8 cellular contexts compared by ENCODE assay signal in genomic region chr17:7218166-7218565, GRCh38. TPM values are rescaled to one million over a fixed set of nuclear protein-coding genes. Genes with fewer than 3 reads are reported as not detected.
A peak's percentile ranks its signal among the peaks of the same experiment; 100 is the strongest.
DNase-seq lines count a peak whose midpoint lies in the region; ATAC-seq and TF ChIP-seq lines count a peak whose summit lies in the region.

No MANE protein-coding gene starts in this region.

- H3K23ac ChIP-seq in mesendoderm (ENCODE audit: low read length), result no peak overlapping the region

- H3K27ac ChIP-seq in mammary epithelial cell (ENCODE audit: insufficient read depth, low read depth, low read length), result no peak overlapping the region
- H3K27ac ChIP-seq in brain microvascular endothelial cell, result no peak overlapping the region
- H3K27ac ChIP-seq in mesendoderm (ENCODE audit: low read depth, low read length), result no peak overlapping the region
- H3K27ac ChIP-seq in upper lobe of right lung, result peak overlapping the region; percentile 74

- H3K9ac ChIP-seq in mammary epithelial cell (ENCODE audit: insufficient read depth, low read length) (no peak overlapping the region), mesendoderm (ENCODE audit: low read length) (peak overlapping the region; percentile 35)

- H2BK5ac ChIP-seq in mesendoderm (ENCODE audit: low read length), result no peak overlapping the region

- H3K27ac Mint-ChIP-seq in MCF 10A (ENCODE audit: low read depth, unreplicated experiment), result peak overlapping the region; percentile 96

- H4K20me1 ChIP-seq in mammary epithelial cell (ENCODE audit: insufficient read depth, low read length), result peaks cover under 1% of the 10 kb centered on the region

- H3K36me3 Mint-ChIP-seq in MCF 10A (ENCODE audit: insufficient read depth, unreplicated experiment), result peaks cover 49% of the 10 kb centered on the region

- H3K27me3 ChIP-seq in mammary epithelial cell (ENCODE audit: insufficient read depth, low read length) (no peaks in the 10 kb centered on the region), brain microvascular endothelial cell (replicated peaks) (no peaks in the 10 kb centered on the region), mesendoderm (ENCODE audit: insufficient read depth, low read length, poor library complexity) (no peaks in the 10 kb centered on the region), upper lobe of right lung (no peaks in the 10 kb centered on the region)

- H3K36me3 ChIP-seq in mammary epithelial cell (ENCODE audit: insufficient read depth, low read length), result peaks cover 11% of the 10 kb centered on the region
- peaks cover 18% of the 10 kb centered on the region for H3K36me3 ChIP-seq in brain microvascular endothelial cell (replicated peaks)
- peaks cover 2% of the 10 kb centered on the region for H3K36me3 ChIP-seq in mesendoderm (ENCODE audit: control insufficient read depth, insufficient read depth, low read length)
- peaks cover 19% of the 10 kb centered on the region for H3K36me3 ChIP-seq in upper lobe of right lung

- H3K4me1 Mint-ChIP-seq in MCF 10A (ENCODE audit: insufficient read depth, unreplicated experiment), result peaks cover 49% of the 10 kb centered on the region

- peak overlapping the region; percentile 86 for H3K4me3 Mint-ChIP-seq in MCF 10A (ENCODE audit: unreplicated experiment)

- CTCF ChIA-PET in MCF 10A (lab: Yijun Ruan, JAX) (interaction anchor here (0.6 to 1.1 kb wide), 2 partner anchors 81 to 167 kb away, joined by 3 to 4 read pairs; no protein-coding TSS in a partner anchor), mammary epithelial cell (lab: Charles Lee; ENCODE audit: low non-redundant PET) (no interaction called here)

- in situ Hi-C loops in mammary epithelial cell (cut with MboI; ENCODE audit: low sequenced_read_pairs in 2 of 2) (no loop called here), brain microvascular endothelial cell (cut with HindIII; ENCODE audit: low pct_ligation_motif_present, low sequenced_read_pairs) (no loop called here)

- H2AFZ ChIP-seq in mammary epithelial cell (ENCODE audit: low read depth, low read length), result no peak overlapping the region

- H3K9me3 Mint-ChIP-seq in MCF 10A (ENCODE audit: unreplicated experiment), result no peaks in the 10 kb centered on the region

- 51% methylated on average over 3 of the region's 6 CpGs for WGBS in mammary epithelial cell (ENCODE audit: low coverage, missing lambda C conversion rate)
- WGBS in mesendoderm (ENCODE audit: extremely low coverage, insufficient coverage, low lambda C conversion rate), result no CpG with 5 or more reads among the region's 6 CpGs

- H3K4me2 ChIP-seq in mammary epithelial cell (ENCODE audit: insufficient read depth, low read depth, low read length) (no peak overlapping the region), mesendoderm (ENCODE audit: low read length) (no peak overlapping the region)

- TF ChIP-seq CTCF in MCF 10A (IDR thresholded peaks at IDR 0.05; ENCODE audit: unreplicated experiment) (no peak), mammary epithelial cell (conservative IDR thresholded peaks at IDR 0.05 in 1 of 2, IDR thresholded peaks at IDR 0.05 in 1 of 2; ENCODE audit: extremely low read depth in 1 of 2, insufficient read depth in 1 of 2, low read depth in 1 of 2, low read length in 2 of 2) (no peak), brain microvascular endothelial cell (IDR thresholded peaks at IDR 0.05; ENCODE audit: low read depth, low read length, missing control alignments) (no peak), upper lobe of right lung (IDR thresholded peaks at IDR 0.05) (no peak)

- H4K8ac ChIP-seq in mesendoderm (ENCODE audit: low read depth, low read length), result no peak overlapping the region

- intact Hi-C loops in MCF 10A (cut with micrococcal nuclease), result no loop called here
- intact Hi-C loops in mammary epithelial cell (cut with micrococcal nuclease), result no loop called here
- intact Hi-C loops in upper lobe of right lung (cut with DNase I), result no loop called here

- POLR2A ChIA-PET in MCF 10A (lab: Yijun Ruan, JAX), result interaction anchor here (9.0 kb wide), 1 partner anchor 19 kb away, joined by 278 read pairs; the partner anchor contains the start of genes DVL2, GABARAP and PHF23

- H3K27me3 Mint-ChIP-seq in MCF 10A (ENCODE audit: insufficient read depth, unreplicated experiment), result no peaks in the 10 kb centered on the region

- no peak for DNase-seq in MCF 10A (ENCODE audit: unreplicated experiment)
- DNase-seq in mammary epithelial cell, result no peak
- DNase-seq in brain microvascular endothelial cell, result no peak
- DNase-seq in mesendoderm, result no peak
- no peak for DNase-seq in upper lobe of right lung
- DNase-seq in activated effector memory CD4-positive, alpha-beta T cell treated with Interleukin-2 at 50 U/mL for 16 hours, result no peak

- H3K4me3 ChIP-seq in mammary epithelial cell (replicated peaks in 1 of 3; ENCODE audit: insufficient read depth in 1 of 3, low read depth in 2 of 3, low read length in 3 of 3), result no peak overlapping the region
- peak overlapping the region; percentile 69 for H3K4me3 ChIP-seq in brain microvascular endothelial cell (ENCODE audit: low read depth, low read length)
- H3K4me3 ChIP-seq in mesendoderm (ENCODE audit: low read length), result no peak overlapping the region
- peak overlapping the region; percentile 51 for H3K4me3 ChIP-seq in upper lobe of right lung

- H4K5ac ChIP-seq in mesendoderm (ENCODE audit: low read length), result no peak overlapping the region

- H3K79me1 ChIP-seq in mesendoderm (ENCODE audit: low read length), result peaks cover 5% of the 10 kb centered on the region

- peaks cover 28% of the 10 kb centered on the region for H3K4me1 ChIP-seq in mammary epithelial cell (ENCODE audit: insufficient read depth, low read length)
- H3K4me1 ChIP-seq in mesendoderm (ENCODE audit: control insufficient read depth, low read depth, low read length), result peaks cover 14% of the 10 kb centered on the region
- H3K4me1 ChIP-seq in upper lobe of right lung, result peaks cover 59% of the 10 kb centered on the region

- H2BK15ac ChIP-seq in mesendoderm (replicated peaks; ENCODE audit: low read depth), result no peak overlapping the region

- H2BK120ac ChIP-seq in mesendoderm (ENCODE audit: low read depth, low read length), result no peak overlapping the region

- dilution Hi-C loops in mammary epithelial cell (cut with HindIII; ENCODE audit: low sequenced_read_pairs), result no loop called here

- ATAC-seq in upper lobe of right lung, result no peak
- no peak for ATAC-seq in HG02973 (IDR thresholded peaks at IDR 0.05; ENCODE audit: unreplicated experiment)
- no peak for ATAC-seq in HG02840 (IDR thresholded peaks at IDR 0.05; ENCODE audit: low FRiP score, unreplicated experiment)

- H3K18ac ChIP-seq in mesendoderm (ENCODE audit: low read length), result peak overlapping the region; percentile 26

- H3K56ac ChIP-seq in mesendoderm (ENCODE audit: low read length), result peak overlapping the region; percentile 75

- BruUV-seq in MCF 10A (replicated peaks; lab: Mats Ljungman, UMichigan), result no TSS peak
- BruUV-seq in mammary epithelial cell (replicated peaks; lab: Mats Ljungman, UMichigan), result no TSS peak

- peak overlapping the region; percentile 88 for H2AK5ac ChIP-seq in mesendoderm (ENCODE audit: low read length)

- H3K79me2 ChIP-seq in mammary epithelial cell (ENCODE audit: insufficient read depth, low read length) (peaks cover 23% of the 10 kb centered on the region), mesendoderm (ENCODE audit: control insufficient read depth, insufficient read depth, low read length) (peaks cover 9% of the 10 kb centered on the region)

- H3K4ac ChIP-seq in mesendoderm (ENCODE audit: low read depth, low read length), result no peak overlapping the region

- H3K9me3 ChIP-seq in mammary epithelial cell (replicated peaks; ENCODE audit: insufficient read depth, low read length), result no peaks in the 10 kb centered on the region
- H3K9me3 ChIP-seq in upper lobe of right lung, result no peaks in the 10 kb centered on the region

RNA-seq across cellular contexts. Expression of gene DLG4, which starts 1.5 kb away (rescaled TPM):
- total RNA-seq in MCF 10A (2022), result 7.6 TPM in 2 replicates
- total RNA-seq in mammary epithelial cell, result 10 to 100 TPM in 1 of 2 donors, 1 to 10 TPM in 1; 1.5 to 10.8 TPM
- 3.5 TPM for polyA plus RNA-seq in mammary epithelial cell
- polyA minus RNA-seq in mammary epithelial cell, result 6.7 TPM
- polyA plus RNA-seq in mesendoderm (2013, experiment 1 of 2), result 15.9 TPM
- 14.2 TPM for polyA plus RNA-seq in mesendoderm (2013, experiment 2 of 2)
- total RNA-seq in upper lobe of right lung, result 30.7 TPM

RNA-seq across cellular contexts. Expression of gene ACADVL, which starts 1.6 kb away (rescaled TPM):
- total RNA-seq in MCF 10A (2022) (387 and 413 TPM in 2 replicates), mammary epithelial cell (100 to 1,000 TPM; 385 to 448 TPM), upper lobe of right lung (544 TPM)
- polyA plus RNA-seq in mammary epithelial cell, result 297 TPM
- 321 TPM for polyA minus RNA-seq in mammary epithelial cell
- 129 TPM for polyA plus RNA-seq in mesendoderm (2013, experiment 1 of 2)
- polyA plus RNA-seq in mesendoderm (2013, experiment 2 of 2), result 129 TPM

RNA-seq across cellular contexts. Expression of gene DVL2, which starts 16.2 kb away (rescaled TPM):
- total RNA-seq in MCF 10A (2022) (34.9 and 37.4 TPM in 2 replicates), mammary epithelial cell (10 to 100 TPM; 43.6 to 48.0 TPM), upper lobe of right lung (41.0 TPM)
- 7.9 TPM for polyA plus RNA-seq in mammary epithelial cell
- polyA minus RNA-seq in mammary epithelial cell, result 44.2 TPM
- polyA plus RNA-seq in mesendoderm (2013, experiment 1 of 2), result 25.9 TPM
- polyA plus RNA-seq in mesendoderm (2013, experiment 2 of 2), result 25.1 TPM

RNA-seq across cellular contexts. Expression of gene PHF23, which starts 21.1 kb away (rescaled TPM):
- total RNA-seq in MCF 10A (2022), result 41.8 and 47.1 TPM in 2 replicates
- 10 to 100 TPM; 36.7 to 53.6 TPM for total RNA-seq in mammary epithelial cell
- 39.8 TPM for polyA plus RNA-seq in mammary epithelial cell
- polyA minus RNA-seq in mammary epithelial cell, result 26.2 TPM
- 80.4 TPM for polyA plus RNA-seq in mesendoderm (2013, experiment 1 of 2)
- polyA plus RNA-seq in mesendoderm (2013, experiment 2 of 2), result 80.7 TPM
- 36.9 TPM for total RNA-seq in upper lobe of right lung

RNA-seq across cellular contexts. Expression of gene GABARAP, which starts 24.1 kb away (rescaled TPM):
- total RNA-seq in MCF 10A (2022), result 226 and 294 TPM in 2 replicates
- 100 to 1,000 TPM; 116 to 204 TPM for total RNA-seq in mammary epithelial cell
- 326 TPM for polyA plus RNA-seq in mammary epithelial cell
- 296 TPM for polyA minus RNA-seq in mammary epithelial cell
- 386 TPM for polyA plus RNA-seq in mesendoderm (2013, experiment 1 of 2)
- polyA plus RNA-seq in mesendoderm (2013, experiment 2 of 2), result 384 TPM
- 547 TPM for total RNA-seq in upper lobe of right lung

Comparison
In these comparisons a context has a peak if more than half of its experiments do, and no peak if none do; other contexts are left out.
1. H3K4me3 ChIP-seq: peak in brain microvascular endothelial cell (single experiment) and upper lobe of right lung (single experiment); none in mammary epithelial cell (0 of 3) and mesendoderm (single experiment).